Comparison of ENCODE assay signal across 1 cellular context in the genomic region with DNA sequence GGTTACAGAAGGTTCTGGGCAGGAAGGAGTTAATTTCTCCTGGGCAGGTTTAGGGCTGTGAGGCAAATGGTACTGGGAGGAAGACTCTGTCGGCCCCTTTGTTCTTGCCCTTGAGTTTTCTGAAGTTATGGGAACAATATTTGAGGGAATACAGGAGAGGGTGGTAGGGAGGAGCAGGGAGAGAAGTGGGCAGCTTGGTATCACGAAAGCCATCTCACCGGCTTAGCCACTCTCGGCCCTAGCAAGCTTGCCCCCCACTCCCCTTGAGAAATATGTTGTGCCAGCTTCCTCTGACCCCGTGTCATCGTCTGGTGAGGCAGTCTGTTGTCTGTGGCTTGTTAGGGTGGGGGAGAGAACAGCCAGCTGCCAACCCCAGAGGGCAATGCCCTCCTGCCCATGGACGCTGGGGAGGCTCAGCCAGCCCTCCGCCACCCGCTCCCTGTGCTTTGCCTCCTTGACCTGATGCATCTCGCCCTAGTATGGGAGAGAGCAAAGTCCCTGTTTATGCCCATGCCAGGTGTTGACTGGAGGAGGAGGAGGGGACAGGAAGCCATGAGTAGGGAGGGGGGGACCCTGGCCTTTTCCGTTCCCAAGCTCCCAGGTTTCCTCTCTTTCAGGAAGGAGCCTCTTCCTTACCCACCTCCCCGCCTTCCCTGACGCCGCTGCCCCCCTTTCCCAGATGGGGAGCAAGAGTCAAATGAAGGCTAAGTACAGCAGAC.
A peak's percentile ranks its signal among the peaks of the same experiment; 100 is the strongest.
TF ChIP-seq lines count a peak whose summit lies in the region.

No MANE protein-coding gene starts in this region.

TF ChIP-seq in HepG2, 621 proteins besides CTCF, POLR2A, EP300 and RAD21 (continued from another document and continues in another):
- TF ChIP-seq, protein P1, sequence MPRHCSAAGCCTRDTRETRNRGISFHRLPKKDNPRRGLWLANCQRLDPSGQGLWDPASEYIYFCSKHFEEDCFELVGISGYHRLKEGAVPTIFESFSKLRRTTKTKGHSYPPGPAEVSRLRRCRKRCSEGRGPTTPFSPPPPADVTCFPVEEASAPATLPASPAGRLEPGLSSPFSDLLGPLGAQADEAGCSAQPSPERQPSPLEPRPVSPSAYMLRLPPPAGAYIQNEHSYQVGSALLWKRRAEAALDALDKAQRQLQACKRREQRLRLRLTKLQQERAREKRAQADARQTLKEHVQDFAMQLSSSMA (CRISPR knock-in tag; IDR thresholded peaks at IDR 0.05) = 0 out of 2 replicates have a peak, but pooled peaks have one; percentile 10
- TF ChIP-seq, protein P2, sequence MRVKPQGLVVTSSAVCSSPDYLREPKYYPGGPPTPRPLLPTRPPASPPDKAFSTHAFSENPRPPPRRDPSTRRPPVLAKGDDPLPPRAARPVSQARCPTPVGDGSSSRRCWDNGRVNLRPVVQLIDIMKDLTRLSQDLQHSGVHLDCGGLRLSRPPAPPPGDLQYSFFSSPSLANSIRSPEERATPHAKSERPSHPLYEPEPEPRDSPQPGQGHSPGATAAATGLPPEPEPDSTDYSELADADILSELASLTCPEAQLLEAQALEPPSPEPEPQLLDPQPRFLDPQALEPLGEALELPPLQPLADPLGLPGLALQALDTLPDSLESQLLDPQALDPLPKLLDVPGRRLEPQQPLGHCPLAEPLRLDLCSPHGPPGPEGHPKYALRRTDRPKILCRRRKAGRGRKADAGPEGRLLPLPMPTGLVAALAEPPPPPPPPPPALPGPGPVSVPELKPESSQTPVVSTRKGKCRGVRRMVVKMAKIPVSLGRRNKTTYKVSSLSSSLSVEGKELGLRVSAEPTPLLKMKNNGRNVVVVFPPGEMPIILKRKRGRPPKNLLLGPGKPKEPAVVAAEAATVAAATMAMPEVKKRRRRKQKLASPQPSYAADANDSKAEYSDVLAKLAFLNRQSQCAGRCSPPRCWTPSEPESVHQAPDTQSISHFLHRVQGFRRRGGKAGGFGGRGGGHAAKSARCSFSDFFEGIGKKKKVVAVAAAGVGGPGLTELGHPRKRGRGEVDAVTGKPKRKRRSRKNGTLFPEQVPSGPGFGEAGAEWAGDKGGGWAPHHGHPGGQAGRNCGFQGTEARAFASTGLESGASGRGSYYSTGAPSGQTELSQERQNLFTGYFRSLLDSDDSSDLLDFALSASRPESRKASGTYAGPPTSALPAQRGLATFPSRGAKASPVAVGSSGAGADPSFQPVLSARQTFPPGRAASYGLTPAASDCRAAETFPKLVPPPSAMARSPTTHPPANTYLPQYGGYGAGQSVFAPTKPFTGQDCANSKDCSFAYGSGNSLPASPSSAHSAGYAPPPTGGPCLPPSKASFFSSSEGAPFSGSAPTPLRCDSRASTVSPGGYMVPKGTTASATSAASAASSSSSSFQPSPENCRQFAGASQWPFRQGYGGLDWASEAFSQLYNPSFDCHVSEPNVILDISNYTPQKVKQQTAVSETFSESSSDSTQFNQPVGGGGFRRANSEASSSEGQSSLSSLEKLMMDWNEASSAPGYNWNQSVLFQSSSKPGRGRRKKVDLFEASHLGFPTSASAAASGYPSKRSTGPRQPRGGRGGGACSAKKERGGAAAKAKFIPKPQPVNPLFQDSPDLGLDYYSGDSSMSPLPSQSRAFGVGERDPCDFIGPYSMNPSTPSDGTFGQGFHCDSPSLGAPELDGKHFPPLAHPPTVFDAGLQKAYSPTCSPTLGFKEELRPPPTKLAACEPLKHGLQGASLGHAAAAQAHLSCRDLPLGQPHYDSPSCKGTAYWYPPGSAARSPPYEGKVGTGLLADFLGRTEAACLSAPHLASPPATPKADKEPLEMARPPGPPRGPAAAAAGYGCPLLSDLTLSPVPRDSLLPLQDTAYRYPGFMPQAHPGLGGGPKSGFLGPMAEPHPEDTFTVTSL (CRISPR knock-in tag; IDR thresholded peaks at IDR 0.05; ENCODE audit: borderline replicate concordance) = peak; percentile 16; the same call in 1 of the 2 replicates
- TF ChIP-seq STAT5B (CRISPR knock-in tag; IDR thresholded peaks at IDR 0.05) (no peak), EED (CRISPR knock-in tag; IDR thresholded peaks at IDR 0.05) (no peak; the same call in 1 of the 2 replicates), TBL1XR1 (IDR thresholded peaks at IDR 0.05; ENCODE audit: borderline replicate concordance, low read length, partially characterized antibody) (no peak), MATR3 (CRISPR knock-in tag; IDR thresholded peaks at IDR 0.05) (no peak), KLF13 (CRISPR knock-in tag; IDR thresholded peaks at IDR 0.05) (no peak), IKZF1 (IDR thresholded peaks at IDR 0.05) (no peak), ETV5 (CRISPR knock-in tag; IDR thresholded peaks at IDR 0.05; ENCODE audit: borderline replicate concordance) (peak; percentile 96), ZSCAN31 (CRISPR knock-in tag; IDR thresholded peaks at IDR 0.05; ENCODE audit: low read depth) (peak; percentile 59; the same call in 1 of the 2 replicates), MAFG (CRISPR knock-in tag; IDR thresholded peaks at IDR 0.05) (no peak), ZNF879 (CRISPR knock-in tag; IDR thresholded peaks at IDR 0.05) (peak; percentile 53; the same call in 1 of the 2 replicates), RFXANK (CRISPR knock-in tag; IDR thresholded peaks at IDR 0.05) (no peak), PHF8 (CRISPR knock-in tag; IDR thresholded peaks at IDR 0.05) (peak; percentile 52; the same call in 1 of the 2 replicates), HIVEP1 (CRISPR knock-in tag; IDR thresholded peaks at IDR 0.05) (peak; percentile 68; the same call in 1 of the 2 replicates), ZNF564 (CRISPR knock-in tag; IDR thresholded peaks at IDR 0.05) (no peak), SUZ12 (IDR thresholded peaks at IDR 0.05; ENCODE audit: low read depth, low read length) (no peak), HES4 (CRISPR knock-in tag; IDR thresholded peaks at IDR 0.05; ENCODE audit: borderline replicate concordance) (peak; percentile 76; the same call in 1 of the 2 replicates), GZF1 (CRISPR knock-in tag; IDR thresholded peaks at IDR 0.05) (peak; percentile 56), NFE2L1 (CRISPR knock-in tag; IDR thresholded peaks at IDR 0.05; ENCODE audit: borderline replicate concordance) (no peak), PITX1 (CRISPR knock-in tag; IDR thresholded peaks at IDR 0.05) (peak; percentile 68; the same call in 1 of the 2 replicates)
- TF ChIP-seq, protein P3, sequence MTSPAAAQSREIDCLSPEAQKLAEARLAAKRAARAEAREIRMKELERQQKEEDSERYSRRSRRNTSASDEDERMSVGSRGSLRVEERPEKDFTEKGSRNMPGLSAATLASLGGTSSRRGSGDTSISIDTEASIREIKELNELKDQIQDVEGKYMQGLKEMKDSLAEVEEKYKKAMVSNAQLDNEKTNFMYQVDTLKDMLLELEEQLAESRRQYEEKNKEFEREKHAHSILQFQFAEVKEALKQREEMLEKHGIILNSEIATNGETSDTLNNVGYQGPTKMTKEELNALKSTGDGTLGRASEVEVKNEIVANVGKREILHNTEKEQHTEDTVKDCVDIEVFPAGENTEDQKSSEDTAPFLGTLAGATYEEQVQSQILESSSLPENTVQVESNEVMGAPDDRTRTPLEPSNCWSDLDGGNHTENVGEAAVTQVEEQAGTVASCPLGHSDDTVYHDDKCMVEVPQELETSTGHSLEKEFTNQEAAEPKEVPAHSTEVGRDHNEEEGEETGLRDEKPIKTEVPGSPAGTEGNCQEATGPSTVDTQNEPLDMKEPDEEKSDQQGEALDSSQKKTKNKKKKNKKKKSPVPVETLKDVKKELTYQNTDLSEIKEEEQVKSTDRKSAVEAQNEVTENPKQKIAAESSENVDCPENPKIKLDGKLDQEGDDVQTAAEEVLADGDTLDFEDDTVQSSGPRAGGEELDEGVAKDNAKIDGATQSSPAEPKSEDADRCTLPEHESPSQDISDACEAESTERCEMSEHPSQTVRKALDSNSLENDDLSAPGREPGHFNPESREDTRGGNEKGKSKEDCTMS (CRISPR knock-in tag; conservative IDR thresholded peaks at IDR 0.05) = no peak
- TF ChIP-seq, protein P4, sequence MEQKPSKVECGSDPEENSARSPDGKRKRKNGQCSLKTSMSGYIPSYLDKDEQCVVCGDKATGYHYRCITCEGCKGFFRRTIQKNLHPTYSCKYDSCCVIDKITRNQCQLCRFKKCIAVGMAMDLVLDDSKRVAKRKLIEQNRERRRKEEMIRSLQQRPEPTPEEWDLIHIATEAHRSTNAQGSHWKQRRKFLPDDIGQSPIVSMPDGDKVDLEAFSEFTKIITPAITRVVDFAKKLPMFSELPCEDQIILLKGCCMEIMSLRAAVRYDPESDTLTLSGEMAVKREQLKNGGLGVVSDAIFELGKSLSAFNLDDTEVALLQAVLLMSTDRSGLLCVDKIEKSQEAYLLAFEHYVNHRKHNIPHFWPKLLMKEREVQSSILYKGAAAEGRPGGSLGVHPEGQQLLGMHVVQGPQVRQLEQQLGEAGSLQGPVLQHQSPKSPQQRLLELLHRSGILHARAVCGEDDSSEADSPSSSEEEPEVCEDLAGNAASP (CRISPR knock-in tag; IDR thresholded peaks at IDR 0.05; ENCODE audit: borderline replicate concordance) = peak; percentile 63; the same call in 1 of the 2 replicates
- TF ChIP-seq, protein P5, sequence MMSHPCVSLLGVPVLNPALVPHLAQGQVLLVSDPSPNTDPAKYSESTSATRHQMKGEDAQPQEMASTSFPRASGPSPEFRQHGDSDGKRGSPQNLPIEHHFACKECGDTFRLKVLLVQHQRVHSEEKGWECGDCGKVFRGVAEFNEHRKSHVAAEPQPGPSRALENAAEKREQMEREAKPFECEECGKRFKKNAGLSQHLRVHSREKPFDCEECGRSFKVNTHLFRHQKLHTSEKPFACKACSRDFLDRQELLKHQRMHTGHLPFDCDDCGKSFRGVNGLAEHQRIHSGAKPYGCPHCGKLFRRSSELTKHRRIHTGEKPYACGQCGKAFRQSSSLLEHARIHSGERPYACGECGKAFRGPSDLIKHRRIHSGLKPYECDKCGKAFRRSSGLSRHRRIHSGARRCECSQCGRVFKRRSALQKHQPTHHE (CRISPR knock-in tag; IDR thresholded peaks at IDR 0.05; ENCODE audit: borderline replicate concordance) = peak; percentile 74; the same call in 1 of the 2 replicates
- TF ChIP-seq, protein P6, sequence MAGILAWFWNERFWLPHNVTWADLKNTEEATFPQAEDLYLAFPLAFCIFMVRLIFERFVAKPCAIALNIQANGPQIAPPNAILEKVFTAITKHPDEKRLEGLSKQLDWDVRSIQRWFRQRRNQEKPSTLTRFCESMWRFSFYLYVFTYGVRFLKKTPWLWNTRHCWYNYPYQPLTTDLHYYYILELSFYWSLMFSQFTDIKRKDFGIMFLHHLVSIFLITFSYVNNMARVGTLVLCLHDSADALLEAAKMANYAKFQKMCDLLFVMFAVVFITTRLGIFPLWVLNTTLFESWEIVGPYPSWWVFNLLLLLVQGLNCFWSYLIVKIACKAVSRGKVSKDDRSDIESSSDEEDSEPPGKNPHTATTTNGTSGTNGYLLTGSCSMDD (CRISPR knock-in tag; IDR thresholded peaks at IDR 0.05) = no peak
- TF ChIP-seq, protein P7, sequence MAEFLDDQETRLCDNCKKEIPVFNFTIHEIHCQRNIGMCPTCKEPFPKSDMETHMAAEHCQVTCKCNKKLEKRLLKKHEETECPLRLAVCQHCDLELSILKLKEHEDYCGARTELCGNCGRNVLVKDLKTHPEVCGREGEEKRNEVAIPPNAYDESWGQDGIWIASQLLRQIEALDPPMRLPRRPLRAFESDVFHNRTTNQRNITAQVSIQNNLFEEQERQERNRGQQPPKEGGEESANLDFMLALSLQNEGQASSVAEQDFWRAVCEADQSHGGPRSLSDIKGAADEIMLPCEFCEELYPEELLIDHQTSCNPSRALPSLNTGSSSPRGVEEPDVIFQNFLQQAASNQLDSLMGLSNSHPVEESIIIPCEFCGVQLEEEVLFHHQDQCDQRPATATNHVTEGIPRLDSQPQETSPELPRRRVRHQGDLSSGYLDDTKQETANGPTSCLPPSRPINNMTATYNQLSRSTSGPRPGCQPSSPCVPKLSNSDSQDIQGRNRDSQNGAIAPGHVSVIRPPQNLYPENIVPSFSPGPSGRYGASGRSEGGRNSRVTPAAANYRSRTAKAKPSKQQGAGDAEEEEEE (CRISPR knock-in tag; IDR thresholded peaks at IDR 0.05; ENCODE audit: borderline replicate concordance) = peak; percentile 93
- TF ChIP-seq, protein P8, sequence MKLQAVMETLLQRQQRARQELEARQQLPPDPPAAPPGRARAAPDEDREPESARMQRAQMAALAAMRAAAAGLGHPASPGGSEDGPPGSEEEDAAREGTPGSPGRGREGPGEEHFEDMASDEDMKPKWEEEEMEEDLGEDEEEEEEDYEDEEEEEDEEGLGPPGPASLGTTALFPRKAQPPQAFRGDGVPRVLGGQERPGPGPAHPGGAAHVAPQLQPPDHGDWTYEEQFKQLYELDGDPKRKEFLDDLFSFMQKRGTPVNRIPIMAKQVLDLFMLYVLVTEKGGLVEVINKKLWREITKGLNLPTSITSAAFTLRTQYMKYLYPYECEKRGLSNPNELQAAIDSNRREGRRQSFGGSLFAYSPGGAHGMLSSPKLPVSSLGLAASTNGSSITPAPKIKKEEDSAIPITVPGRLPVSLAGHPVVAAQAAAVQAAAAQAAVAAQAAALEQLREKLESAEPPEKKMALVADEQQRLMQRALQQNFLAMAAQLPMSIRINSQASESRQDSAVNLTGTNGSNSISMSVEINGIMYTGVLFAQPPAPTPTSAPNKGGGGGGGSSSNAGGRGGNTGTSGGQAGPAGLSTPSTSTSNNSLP (IDR thresholded peaks at IDR 0.05; ENCODE audit: low read depth, low read length) = no peak
- TF ChIP-seq, protein P9, sequence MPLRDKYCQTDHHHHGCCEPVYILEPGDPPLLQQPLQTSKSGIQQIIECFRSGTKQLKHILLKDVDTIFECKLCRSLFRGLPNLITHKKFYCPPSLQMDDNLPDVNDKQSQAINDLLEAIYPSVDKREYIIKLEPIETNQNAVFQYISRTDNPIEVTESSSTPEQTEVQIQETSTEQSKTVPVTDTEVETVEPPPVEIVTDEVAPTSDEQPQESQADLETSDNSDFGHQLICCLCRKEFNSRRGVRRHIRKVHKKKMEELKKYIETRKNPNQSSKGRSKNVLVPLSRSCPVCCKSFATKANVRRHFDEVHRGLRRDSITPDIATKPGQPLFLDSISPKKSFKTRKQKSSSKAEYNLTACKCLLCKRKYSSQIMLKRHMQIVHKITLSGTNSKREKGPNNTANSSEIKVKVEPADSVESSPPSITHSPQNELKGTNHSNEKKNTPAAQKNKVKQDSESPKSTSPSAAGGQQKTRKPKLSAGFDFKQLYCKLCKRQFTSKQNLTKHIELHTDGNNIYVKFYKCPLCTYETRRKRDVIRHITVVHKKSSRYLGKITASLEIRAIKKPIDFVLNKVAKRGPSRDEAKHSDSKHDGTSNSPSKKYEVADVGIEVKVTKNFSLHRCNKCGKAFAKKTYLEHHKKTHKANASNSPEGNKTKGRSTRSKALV (CRISPR knock-in tag; IDR thresholded peaks at IDR 0.05) = no peak
- TF ChIP-seq, protein P10, sequence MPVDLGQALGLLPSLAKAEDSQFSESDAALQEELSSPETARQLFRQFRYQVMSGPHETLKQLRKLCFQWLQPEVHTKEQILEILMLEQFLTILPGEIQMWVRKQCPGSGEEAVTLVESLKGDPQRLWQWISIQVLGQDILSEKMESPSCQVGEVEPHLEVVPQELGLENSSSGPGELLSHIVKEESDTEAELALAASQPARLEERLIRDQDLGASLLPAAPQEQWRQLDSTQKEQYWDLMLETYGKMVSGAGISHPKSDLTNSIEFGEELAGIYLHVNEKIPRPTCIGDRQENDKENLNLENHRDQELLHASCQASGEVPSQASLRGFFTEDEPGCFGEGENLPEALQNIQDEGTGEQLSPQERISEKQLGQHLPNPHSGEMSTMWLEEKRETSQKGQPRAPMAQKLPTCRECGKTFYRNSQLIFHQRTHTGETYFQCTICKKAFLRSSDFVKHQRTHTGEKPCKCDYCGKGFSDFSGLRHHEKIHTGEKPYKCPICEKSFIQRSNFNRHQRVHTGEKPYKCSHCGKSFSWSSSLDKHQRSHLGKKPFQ (CRISPR knock-in tag; IDR thresholded peaks at IDR 0.05; ENCODE audit: insufficient replicate concordance) = no peak
- TF ChIP-seq, protein P11, sequence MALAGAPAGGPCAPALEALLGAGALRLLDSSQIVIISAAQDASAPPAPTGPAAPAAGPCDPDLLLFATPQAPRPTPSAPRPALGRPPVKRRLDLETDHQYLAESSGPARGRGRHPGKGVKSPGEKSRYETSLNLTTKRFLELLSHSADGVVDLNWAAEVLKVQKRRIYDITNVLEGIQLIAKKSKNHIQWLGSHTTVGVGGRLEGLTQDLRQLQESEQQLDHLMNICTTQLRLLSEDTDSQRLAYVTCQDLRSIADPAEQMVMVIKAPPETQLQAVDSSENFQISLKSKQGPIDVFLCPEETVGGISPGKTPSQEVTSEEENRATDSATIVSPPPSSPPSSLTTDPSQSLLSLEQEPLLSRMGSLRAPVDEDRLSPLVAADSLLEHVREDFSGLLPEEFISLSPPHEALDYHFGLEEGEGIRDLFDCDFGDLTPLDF (CRISPR knock-in tag; IDR thresholded peaks at IDR 0.05) = no peak
